Comparison of ENCODE assay signal across 27 cellular contexts in the genomic region with DNA sequence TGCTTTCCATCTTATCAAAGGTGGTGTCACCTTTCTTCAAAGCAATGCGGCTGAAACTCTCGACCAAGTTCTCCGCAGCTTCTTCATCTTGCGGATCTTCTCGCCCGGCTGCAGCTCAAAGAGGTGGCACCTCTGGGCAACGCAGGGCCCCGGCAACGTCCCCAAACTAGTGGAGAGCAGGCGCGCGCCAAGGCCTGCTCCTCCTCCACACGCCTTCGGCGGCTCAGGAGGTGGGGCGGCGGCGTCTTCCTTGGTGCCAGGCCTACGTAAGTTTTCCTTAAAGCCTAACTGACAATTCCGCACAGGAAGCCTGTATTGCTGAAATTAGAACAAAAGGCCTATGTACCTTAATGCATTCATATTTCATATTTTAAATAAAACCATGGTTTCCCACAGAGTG.
"Had no signal": no experiment of that assay in that cellular context is flagged by ENCODE, and none has a peak within 500 bp of the region (broad histone marks: within the 10 kb centered on the region; RNA-seq: fewer than 3 reads in every experiment).

No MANE protein-coding gene starts in this region.

- H3K36me3 ChIP-seq: stomach, suprapubic skin, thoracic aorta, thyroid gland, tibial artery, tibial nerve, transverse colon, upper lobe of left lung, upper lobe of right lung, uterus, vagina had no signal

- H3K27me3 Mint-ChIP-seq: stimulated activated naive CD8-positive, alpha-beta T cell treated with anti-CD3 and anti-CD28 coated beads, Interleukin-15, amount 100 ng/mL, for 72 hours; stimulated activated naive CD8-positive, alpha-beta T cell treated with anti-CD3 and anti-CD28 coated beads, Interleukin-15, Interleukin-2, amounts not matched to agents 100 ng/mL and 50 ng/mL, for 24 hours; type B pancreatic cell had no signal

- H3K4me1 Mint-ChIP-seq: stimulated activated effector memory CD8-positive, alpha-beta T cell treated with anti-CD3 and anti-CD28 coated beads, Interleukin-12 subunit alpha, Interleukin-12 subunit beta, amount 100 ng/mL, for 72 hours; stimulated activated memory B cell treated with anti-CD40 and anti-IgM and Interleukin-4, amounts not matched to agents 10 μg/mL and 1 μg/mL and 100 μg/mL, for 72 hours; stimulated activated naive CD8-positive, alpha-beta T cell treated with anti-CD3 and anti-CD28 coated beads, Interleukin-15, amount 100 ng/mL, for 72 hours had no signal

- H3K27ac Mint-ChIP-seq: stimulated activated effector memory CD8-positive, alpha-beta T cell treated with anti-CD3 and anti-CD28 coated beads, Interleukin-12 subunit alpha, Interleukin-12 subunit beta, amount 100 ng/mL, for 72 hours; stimulated activated memory B cell treated with anti-CD40 and anti-IgM and Interleukin-4, amounts not matched to agents 10 μg/mL and 1 μg/mL and 100 μg/mL, for 72 hours; stimulated activated naive CD8-positive, alpha-beta T cell treated with anti-CD3 and anti-CD28 coated beads, Interleukin-15, amount 100 ng/mL, for 72 hours; stimulated activated naive CD8-positive, alpha-beta T cell treated with anti-CD3 and anti-CD28 coated beads, Interleukin-15, Interleukin-2, amounts not matched to agents 100 ng/mL and 50 ng/mL, for 24 hours; type B pancreatic cell had no signal

- H3K4me3 ChIP-seq: stomach, suprapubic skin, testis, thoracic aorta, thyroid gland, tibial artery, tibial nerve, transverse colon, upper lobe of left lung, upper lobe of right lung, uterus, vagina had no signal

- H3K4me1 ChIP-seq: stomach, thyroid gland, tibial artery, tibial nerve, transverse colon, upper lobe of left lung, upper lobe of right lung, uterus had no signal

- DNase-seq: stimulated activated CD4-positive, alpha-beta T cell treated with anti-CD3 and anti-CD28 coated beads, Interleukin-2, amount 100 ng/mL, for 48 hours; stimulated activated CD4-positive, alpha-beta T cell treated with anti-CD3 and anti-CD28 coated beads, Interleukin-4, amount 100 ng/mL, for 1 hour; stimulated activated CD4-positive, alpha-beta T cell treated with anti-CD3 and anti-CD28 coated beads, Interleukin-4, amount 100 ng/mL, for 24 hours; stimulated activated CD4-positive, alpha-beta T cell treated with anti-CD3 and anti-CD28 coated beads, Interleukin-4, amount 100 ng/mL, for 4 hours; stimulated activated CD8-positive, alpha-beta memory T cell treated with anti-CD3 and anti-CD28 coated beads, Interleukin-4, amount 100 ng/mL, for 48 hours; stimulated activated naive B cell treated with anti-CD40 and anti-IgM and Interleukin-4, amounts not matched to agents 10 μg/mL and 1 μg/mL and 100 μg/mL, for 72 hours; stimulated activated naive CD4-positive, alpha-beta T cell; stimulated activated naive CD4-positive, alpha-beta T cell treated with Interleukin-2 at 50 U/mL for 16 hours; stimulated activated naive CD8-positive, alpha-beta T cell treated with anti-CD3 and anti-CD28 coated beads, Interleukin-15, amount 100 ng/mL, for 72 hours; stimulated activated naive CD8-positive, alpha-beta T cell treated with anti-CD3 and anti-CD28 coated beads, Interleukin-15, Interleukin-2, amounts not matched to agents 100 U/mL and 50 U/mL, for 24 hours; stomach; substantia nigra; thyroid gland; tibial artery; transverse colon; upper lobe of right lung; uterus had no signal

- H3K9me3 Mint-ChIP-seq: stimulated activated effector memory CD8-positive, alpha-beta T cell treated with anti-CD3 and anti-CD28 coated beads, Interleukin-12 subunit alpha, Interleukin-12 subunit beta, amount 100 ng/mL, for 72 hours; stimulated activated naive CD8-positive, alpha-beta T cell treated with anti-CD3 and anti-CD28 coated beads, Interleukin-15, amount 100 ng/mL, for 72 hours; stimulated activated naive CD8-positive, alpha-beta T cell treated with anti-CD3 and anti-CD28 coated beads, Interleukin-15, Interleukin-2, amounts not matched to agents 100 ng/mL and 50 ng/mL, for 24 hours had no signal

- H3K36me3 Mint-ChIP-seq: stimulated activated effector memory CD8-positive, alpha-beta T cell treated with anti-CD3 and anti-CD28 coated beads, Interleukin-12 subunit alpha, Interleukin-12 subunit beta, amount 100 ng/mL, for 72 hours; stimulated activated memory B cell treated with anti-CD40 and anti-IgM and Interleukin-4, amounts not matched to agents 10 μg/mL and 1 μg/mL and 100 μg/mL, for 72 hours; type B pancreatic cell had no signal

- H3K27me3 ChIP-seq: stomach, suprapubic skin, testis, thyroid gland, tibial artery, tibial nerve, transverse colon, upper lobe of left lung, upper lobe of right lung, uterus, vagina had no signal

- H3K27ac ChIP-seq: stomach, suprapubic skin, testis, thoracic aorta, thyroid gland, tibial artery, tibial nerve, transverse colon, upper lobe of left lung, upper lobe of right lung, uterus, vagina had no signal

- ATAC-seq: stimulated activated effector memory CD8-positive, alpha-beta T cell treated with anti-CD3 and anti-CD28 coated beads, Interleukin-12 subunit alpha, Interleukin-12 subunit beta, amount 100 ng/mL, for 72 hours; stimulated activated memory B cell treated with anti-CD40 and anti-IgM and Interleukin-4, amounts not matched to agents 10 μg/mL and 1 μg/mL and 100 μg/mL, for 72 hours; stimulated activated naive B cell treated with anti-CD40 and anti-IgM and Interleukin-4, amounts not matched to agents 10 μg/mL and 1 μg/mL and 100 μg/mL, for 72 hours; stimulated activated naive CD8-positive, alpha-beta T cell treated with anti-CD3 and anti-CD28 coated beads, Interleukin-15, amount 100 ng/mL, for 72 hours; stimulated activated naive CD8-positive, alpha-beta T cell treated with anti-CD3 and anti-CD28 coated beads, Interleukin-15, Interleukin-2, amounts not matched to agents 100 U/mL and 50 U/mL, for 24 hours; upper lobe of right lung had no signal

- H3K9me3 ChIP-seq: suprapubic skin, testis, thoracic aorta, thyroid gland, tibial artery, tibial nerve, transverse colon, upper lobe of left lung, upper lobe of right lung, uterus, vagina had no signal

- H3K4me3 Mint-ChIP-seq: stimulated activated effector memory CD8-positive, alpha-beta T cell treated with anti-CD3 and anti-CD28 coated beads, Interleukin-12 subunit alpha, Interleukin-12 subunit beta, amount 100 ng/mL, for 72 hours; stimulated activated memory B cell treated with anti-CD40 and anti-IgM and Interleukin-4, amounts not matched to agents 10 μg/mL and 1 μg/mL and 100 μg/mL, for 72 hours; stimulated activated naive B cell treated with anti-CD40 and anti-IgM and Interleukin-4, amounts not matched to agents 10 μg/mL and 1 μg/mL and 100 μg/mL, for 72 hours; stimulated activated naive CD8-positive, alpha-beta T cell treated with anti-CD3 and anti-CD28 coated beads, Interleukin-15, amount 100 ng/mL, for 72 hours; stimulated activated naive CD8-positive, alpha-beta T cell treated with anti-CD3 and anti-CD28 coated beads, Interleukin-15, Interleukin-2, amounts not matched to agents 100 ng/mL and 50 ng/mL, for 24 hours; type B pancreatic cell had no signal
